1 cellular context compared by ENCODE assay signal in the genomic region with DNA sequence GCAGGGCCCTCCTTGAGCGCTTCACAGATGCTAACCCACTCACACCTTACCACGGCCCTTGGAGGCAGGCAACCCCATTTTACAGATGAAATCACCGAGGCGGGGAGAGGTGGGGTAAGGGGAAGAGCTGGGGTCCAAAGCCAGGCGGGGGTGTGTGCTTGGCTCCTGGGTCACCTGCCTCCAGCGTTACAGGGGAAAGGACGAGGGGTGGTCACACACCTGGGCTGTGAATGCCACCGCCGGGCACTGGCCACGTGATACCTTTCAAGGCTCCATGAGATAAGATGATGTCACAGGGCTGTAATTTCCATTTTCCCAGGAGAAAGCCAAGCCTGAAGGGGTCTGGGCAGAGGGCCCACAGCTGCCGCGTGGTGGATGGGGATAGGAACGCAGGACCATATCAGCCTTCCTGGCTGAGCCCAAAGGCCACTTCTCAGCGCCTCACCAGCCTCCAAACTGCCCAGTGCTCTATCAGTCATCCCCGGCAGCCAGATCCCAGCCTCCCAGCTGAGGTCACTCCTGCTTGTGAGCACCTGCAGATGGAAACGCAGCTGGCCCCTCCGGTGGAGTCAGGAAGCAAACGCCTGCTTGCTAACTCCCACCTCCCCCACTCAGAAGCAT.
TF ChIP-seq lines count a peak whose summit lies in the region.

No MANE protein-coding gene starts in this region.

TF ChIP-seq in K562, 482 proteins besides CTCF, POLR2A, EP300 and RAD21 (continued from another document):
- TF ChIP-seq, protein P1, sequence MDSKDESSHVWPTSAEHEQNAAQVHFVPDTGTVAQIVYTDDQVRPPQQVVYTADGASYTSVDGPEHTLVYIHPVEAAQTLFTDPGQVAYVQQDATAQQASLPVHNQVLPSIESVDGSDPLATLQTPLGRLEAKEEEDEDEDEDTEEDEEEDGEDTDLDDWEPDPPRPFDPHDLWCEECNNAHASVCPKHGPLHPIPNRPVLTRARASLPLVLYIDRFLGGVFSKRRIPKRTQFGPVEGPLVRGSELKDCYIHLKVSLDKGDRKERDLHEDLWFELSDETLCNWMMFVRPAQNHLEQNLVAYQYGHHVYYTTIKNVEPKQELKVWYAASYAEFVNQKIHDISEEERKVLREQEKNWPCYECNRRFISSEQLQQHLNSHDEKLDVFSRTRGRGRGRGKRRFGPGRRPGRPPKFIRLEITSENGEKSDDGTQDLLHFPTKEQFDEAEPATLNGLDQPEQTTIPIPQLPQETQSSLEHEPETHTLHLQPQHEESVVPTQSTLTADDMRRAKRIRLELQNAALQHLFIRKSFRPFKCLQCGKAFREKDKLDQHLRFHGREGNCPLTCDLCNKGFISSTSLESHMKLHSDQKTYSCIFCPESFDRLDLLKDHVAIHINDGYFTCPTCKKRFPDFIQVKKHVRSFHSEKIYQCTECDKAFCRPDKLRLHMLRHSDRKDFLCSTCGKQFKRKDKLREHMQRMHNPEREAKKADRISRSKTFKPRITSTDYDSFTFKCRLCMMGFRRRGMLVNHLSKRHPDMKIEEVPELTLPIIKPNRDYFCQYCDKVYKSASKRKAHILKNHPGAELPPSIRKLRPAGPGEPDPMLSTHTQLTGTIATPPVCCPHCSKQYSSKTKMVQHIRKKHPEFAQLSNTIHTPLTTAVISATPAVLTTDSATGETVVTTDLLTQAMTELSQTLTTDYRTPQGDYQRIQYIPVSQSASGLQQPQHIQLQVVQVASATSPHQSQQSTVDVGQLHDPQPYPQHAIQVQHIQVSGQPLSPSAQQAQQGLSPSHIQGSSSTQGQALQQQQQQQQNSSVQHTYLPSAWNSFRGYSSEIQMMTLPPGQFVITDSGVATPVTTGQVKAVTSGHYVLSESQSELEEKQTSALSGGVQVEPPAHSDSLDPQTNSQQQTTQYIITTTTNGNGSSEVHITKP (IDR thresholded peaks at IDR 0.05; ENCODE audit: partially characterized antibody), result no peak
- TF ChIP-seq, protein P2, sequence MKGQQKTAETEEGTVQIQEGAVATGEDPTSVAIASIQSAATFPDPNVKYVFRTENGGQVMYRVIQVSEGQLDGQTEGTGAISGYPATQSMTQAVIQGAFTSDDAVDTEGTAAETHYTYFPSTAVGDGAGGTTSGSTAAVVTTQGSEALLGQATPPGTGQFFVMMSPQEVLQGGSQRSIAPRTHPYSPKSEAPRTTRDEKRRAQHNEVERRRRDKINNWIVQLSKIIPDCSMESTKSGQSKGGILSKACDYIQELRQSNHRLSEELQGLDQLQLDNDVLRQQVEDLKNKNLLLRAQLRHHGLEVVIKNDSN (CRISPR knock-in tag; IDR thresholded peaks at IDR 0.05), result 0 out of 2 replicates have a peak, but pooled peaks have one; percentile 22
- TF ChIP-seq ZNF133 (CRISPR knock-in tag; IDR thresholded peaks at IDR 0.05), result no peak
